In the genomic region with DNA sequence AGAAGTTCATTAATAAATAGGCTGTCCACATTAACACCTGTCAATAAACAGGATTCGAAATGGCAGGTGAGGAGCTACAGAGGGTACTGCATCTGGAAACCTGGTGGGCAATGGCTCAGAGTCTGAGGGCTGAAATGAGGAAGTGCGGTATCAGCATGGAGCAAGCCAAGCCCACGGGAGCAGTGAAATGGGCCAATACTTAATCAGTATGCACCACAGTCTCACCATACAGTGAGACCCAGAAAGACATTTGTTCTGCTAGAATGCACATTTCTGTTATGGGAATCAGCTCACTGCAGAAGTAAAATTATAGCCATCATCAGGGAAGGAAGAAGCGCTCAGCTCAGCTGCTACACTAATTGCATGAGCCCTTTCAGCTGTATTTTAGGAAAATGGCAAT, we compare ENCODE assay signal across 22 cellular contexts. TPM values are rescaled to one million over a fixed set of nuclear protein-coding genes. Genes with fewer than 3 reads are reported as not detected.
A peak's percentile ranks its signal among the peaks of the same experiment; 100 is the strongest.
DNase-seq lines count a peak whose midpoint lies in the region; ATAC-seq, FAIRE-seq and TF ChIP-seq lines count a peak whose summit lies in the region.
"Had no signal": no experiment of that assay in that cellular context is flagged by ENCODE, and none has a peak within 500 bp of the region (broad histone marks: within the 10 kb centered on the region; RNA-seq: fewer than 3 reads in every experiment).

No MANE protein-coding gene starts in this region.

- DNase-seq in NOMO-1 treated with dmso at 0.1 percent for 144 hours (lab: John Stamatoyannopoulos, UW; ENCODE audit: unreplicated experiment) (peak; percentile 4), K562 (ENCODE audit: extremely low read depth in 1 of 4, low spot score in 3 of 4) (peak in 2 of 4 experiments; percentile 9 to 13), uterus (no peak), putamen (ENCODE audit: low spot score) (no peak), medulla oblongata (ENCODE audit: extremely low spot score) (no peak)
- DNase-seq in stimulated activated CD4-positive, alpha-beta T cell treated with anti-CD3 and anti-CD28 coated beads, Interleukin-15, amount 100 ng/mL, for 24 hours = no peak
- DNase-seq: activated CD4-positive, CD25-positive, alpha-beta regulatory T cell treated with anti-CD3 and anti-CD28 coated beads, Interleukin-2, amount 50 U/mL, for 72 hours; activated CD8-positive, alpha-beta memory T cell treated with anti-CD3 and anti-CD28 coated beads, Interleukin-2, amount 10 ng/mL, durations not matched to agents 7 days and 5 days; activated effector memory CD4-positive, alpha-beta T cell treated with Interleukin-2 at 50 U/mL for 16 hours; amniotic stem cell; effector CD4-positive, alpha-beta T cell; HCEC 1CT; head of caudate nucleus; immature natural killer cell; MM.1S; NCI-H82; stimulated activated CD4-positive, alpha-beta T cell treated with anti-CD3 and anti-CD28 coated beads, Interleukin-4, amount 100 ng/mL, for 24 hours; testis had no signal

- no peaks in the 10 kb centered on the region for H4K20me1 ChIP-seq in DOHH2 (ENCODE audit: control insufficient read depth, insufficient read depth, low read depth, low read length)
- H4K20me1 ChIP-seq in K562 (replicated peaks; ENCODE audit: control insufficient read depth, insufficient read depth, low read length) = no peaks in the 10 kb centered on the region

- no peaks in the 10 kb centered on the region for H3K9me1 ChIP-seq in K562 (ENCODE audit: control insufficient read depth, insufficient read depth, low read length)

- H3K27ac ChIP-seq in DOHH2 (ENCODE audit: low read depth, low read length) (peak overlapping the region; percentile 87), K562 (ENCODE audit: extremely low read depth, low read depth, low read length) (no peak overlapping the region), uterus (no peak overlapping the region)
- H3K27ac ChIP-seq: skin epidermis, testis had no signal

- no peak for TF ChIP-seq EP300 in K562 (IDR thresholded peaks at IDR 0.05; ENCODE audit: low read length)

- WGBS in K562 (ENCODE audit: insufficient coverage, low coverage, missing lambda C conversion rate) = 0% methylated on average over 3 of the region's 4 CpGs

- H3K9me2 ChIP-seq in DOHH2 (replicated peaks; ENCODE audit: control insufficient read depth, low read length) = no peaks in the 10 kb centered on the region

- TF ChIP-seq POLR2A in K562 (conservative IDR thresholded peaks at IDR 0.05) = no peak
- TF ChIP-seq POLR2A in uterus (IDR thresholded peaks at IDR 0.05) = no peak

- no TSS peak for BruUV-seq in K562 (replicated peaks; lab: Mats Ljungman, UMichigan)

- H3K36me3 ChIP-seq in DOHH2 (ENCODE audit: control insufficient read depth, low read length) (peaks cover 17% of the 10 kb centered on the region), K562 (ENCODE audit: control insufficient read depth, insufficient read depth, low read length) (no peaks in the 10 kb centered on the region), uterus (no peaks in the 10 kb centered on the region)

- H3K4me2 ChIP-seq in DOHH2 (ENCODE audit: low read length) (peak overlapping the region; percentile 64), K562 (ENCODE audit: insufficient read depth, low read length) (peak overlapping the region; percentile 46)

- peak; percentile 75 for ATAC-seq in HG02610 (IDR thresholded peaks at IDR 0.05; ENCODE audit: unreplicated experiment)
- peak; percentile 56; the same call in 2 of the 3 replicates for ATAC-seq in K562
- ATAC-seq: activated CD8-positive, alpha-beta memory T cell treated with anti-CD3 and anti-CD28 coated beads, Interleukin-2, amount 10 ng/mL, durations not matched to agents 7 days and 5 days had no signal

- H3F3A ChIP-seq in DOHH2 (ENCODE audit: control insufficient read depth, insufficient read depth) = peaks cover 40% of the 10 kb centered on the region

- H3K4me1 ChIP-seq in DOHH2 (ENCODE audit: control insufficient read depth, low read length) = peaks cover 69% of the 10 kb centered on the region
- peaks cover 9 to 17% of the 10 kb centered on the region in 2 experiments; a peak in 4 of 5 replicates for H3K4me1 ChIP-seq in K562 (replicated peaks in 1 of 2; ENCODE audit: control insufficient read depth in 2 of 2, insufficient read depth in 2 of 2, low read length in 2 of 2)
- no peaks in the 10 kb centered on the region for H3K4me1 ChIP-seq in uterus
- H3K4me1 ChIP-seq: testis had no signal

- H3K9me3 ChIP-seq in DOHH2 (ENCODE audit: control insufficient read depth, insufficient read depth, low read length) (no peaks in the 10 kb centered on the region), K562 (replicated peaks; ENCODE audit: control insufficient read depth, insufficient read depth, low read depth, low read length) (no peaks in the 10 kb centered on the region), uterus (no peaks in the 10 kb centered on the region)
- H3K9me3 ChIP-seq: testis had no signal

- no peak overlapping the region for H3K9ac ChIP-seq in K562 (ENCODE audit: insufficient read depth in 1 of 2, low read depth in 2 of 2, low read length in 2 of 2)

- no peak for TF ChIP-seq RAD21 in K562 (CRISPR knock-in tag; conservative IDR thresholded peaks at IDR 0.05 in 1 of 2, IDR thresholded peaks at IDR 0.05 in 1 of 2)

- TF ChIP-seq CTCF in DOHH2 (IDR thresholded peaks at IDR 0.05; ENCODE audit: low read depth, low read length, poor library complexity, severe bottlenecking) = no peak
- TF ChIP-seq CTCF in K562 (IDR thresholded peaks at IDR 0.05 in 2 of 3, conservative IDR thresholded peaks at IDR 0.05 in 1 of 3; ENCODE audit: insufficient read depth in 2 of 3, low read depth in 1 of 3, low read length in 3 of 3) = no peak
- TF ChIP-seq CTCF in uterus (IDR thresholded peaks at IDR 0.05) = no peak

- H3K79me2 ChIP-seq in DOHH2 (ENCODE audit: control insufficient read depth, low read length) (peaks cover 49% of the 10 kb centered on the region), K562 (ENCODE audit: control insufficient read depth, insufficient read depth, low read length) (no peaks in the 10 kb centered on the region)

- in situ Hi-C loops in K562 (cut with MboI) = no loop called here

- FAIRE-seq in K562 (lab: Jason Lieb, UNC) = no peak

- POLR2A ChIA-PET in K562 (lab: Yijun Ruan, JAX) = interaction anchor here (1.0 kb wide), 2 partner anchors 23 to 211 kb away, joined by 3 read pairs; no protein-coding TSS in a partner anchor

- no peaks in the 10 kb centered on the region for H3K27me3 ChIP-seq in DOHH2 (ENCODE audit: control insufficient read depth, low read length)
- H3K27me3 ChIP-seq in K562 (ENCODE audit: control insufficient read depth in 2 of 2, insufficient read depth in 2 of 2, low read length in 2 of 2) = no peaks in the 10 kb centered on the region
- no peaks in the 10 kb centered on the region for H3K27me3 ChIP-seq in uterus
- H3K27me3 ChIP-seq: testis had no signal

- CTCF ChIA-PET in K562 (lab: Yijun Ruan, JAX; ENCODE audit: low intra/inter-chr PET ratio) = no interaction called here

- H2AFZ ChIP-seq in K562 (ENCODE audit: low read depth, low read length) = peak overlapping the region; percentile 22; the same call in 1 of the 2 replicates

- intact Hi-C loops in K562 (cut with micrococcal nuclease) = loop anchor here (2.0 to 10.0 kb wide), 2 partner anchors 66 to 140 kb away; no protein-coding TSS in a partner anchor
- intact Hi-C loops in uterus (cut with DNase I; ENCODE audit: low total_unique reads) = no loop called here

- H3K4me3 ChIP-seq in DOHH2 (ENCODE audit: low read length) = peak overlapping the region; percentile 54
- no peak overlapping the region for H3K4me3 ChIP-seq in K562
- H3K4me3 ChIP-seq in uterus = no peak overlapping the region
- H3K4me3 ChIP-seq: lung, skin epidermis, testis had no signal

TF ChIP-seq in K562, 482 proteins besides CTCF, POLR2A, EP300 and RAD21:
- TF ChIP-seq GATA2 (CRISPR knock-in tag; IDR thresholded peaks at IDR 0.05) = 0 out of 2 replicates have a peak, but pooled peaks have one; percentile 31
- no peak for TF ChIP-seq ZFX (CRISPR knock-in tag; IDR thresholded peaks at IDR 0.05)
- TF ChIP-seq, protein P1, sequence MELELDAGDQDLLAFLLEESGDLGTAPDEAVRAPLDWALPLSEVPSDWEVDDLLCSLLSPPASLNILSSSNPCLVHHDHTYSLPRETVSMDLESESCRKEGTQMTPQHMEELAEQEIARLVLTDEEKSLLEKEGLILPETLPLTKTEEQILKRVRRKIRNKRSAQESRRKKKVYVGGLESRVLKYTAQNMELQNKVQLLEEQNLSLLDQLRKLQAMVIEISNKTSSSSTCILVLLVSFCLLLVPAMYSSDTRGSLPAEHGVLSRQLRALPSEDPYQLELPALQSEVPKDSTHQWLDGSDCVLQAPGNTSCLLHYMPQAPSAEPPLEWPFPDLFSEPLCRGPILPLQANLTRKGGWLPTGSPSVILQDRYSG (tag; conservative IDR thresholded peaks at IDR 0.05; ENCODE audit: low read depth) = no peak
- TF ChIP-seq ARID1B (IDR thresholded peaks at IDR 0.05) = 0 out of 2 replicates have a peak, but pooled peaks have one; percentile 27
- TF ChIP-seq TCF3 (CRISPR knock-in tag; IDR thresholded peaks at IDR 0.05) = peak; percentile 57
- peak; percentile 99 for TF ChIP-seq SPI1 (IDR thresholded peaks at IDR 0.05; ENCODE audit: borderline replicate concordance, low read depth, low read length)
- TF ChIP-seq TEAD4 (IDR thresholded peaks at IDR 0.05; ENCODE audit: low read length) = peak; percentile 67; the same call in 1 of the 2 replicates
- no peak for TF ChIP-seq TEAD4 (CRISPR knock-in tag; IDR thresholded peaks at IDR 0.05; ENCODE audit: borderline replicate concordance)

RNA-seq across cellular contexts. Expression of a gene that starts 44.0 kb away (rescaled TPM):
- total RNA-seq in K562 (2011; cell fraction: chromatin; rRNA removed; ENCODE audit: low replicate concordance) = 3.0 and 3.5 TPM in 2 replicates
- 1.0 and 1.2 TPM in 2 replicates for total RNA-seq in K562 (2011; cell fraction: nucleolus; rRNA removed)
- total RNA-seq in K562 (2011; cell fraction: nucleoplasm; rRNA removed) = 1.6 and 1.8 TPM in 2 replicates
- total RNA-seq in K562 (2014; rRNA removed) (1.5 and 1.6 TPM in 2 replicates), K562 (2014; rRNA removed; fragmentation: Illumina TruSeq; extraction: Trizol) (1.6 TPM in 2 replicates), K562 (2015; rRNA removed; fragmentation: Illumina TruSeq; extraction: Trizol) (1.1 and 1.5 TPM in 2 replicates), K562 (2021) (1.4 TPM in 2 replicates), uterus (10 to 100 TPM in 1 of 4 donors, 1 to 10 TPM in 3; 1.7 to 10.6 (median 8.4) TPM)
- polyA plus RNA-seq in K562 (2011; rRNA removed) (2.4 and 5.1 TPM in 2 replicates), K562 (2014; fragmentation: Illumina TruSeq; extraction: Trizol) (1.7 and 1.9 TPM in 2 replicates), K562 (2014; fragmentation: Nextera tagmentation; extraction: Ambion mirVana) (under 1 TPM; 0.20 to 0.35 TPM), K562 (2014; rRNA removed) (1.2 and 1.3 TPM in 2 replicates)
- polyA plus RNA-seq in K562 (2011; cell fraction: cytosol; rRNA removed) = 1.4 and 4.7 TPM in 2 replicates
- 1.9 and 3.7 TPM in 2 replicates for polyA plus RNA-seq in K562 (2011; cell fraction: nucleus; rRNA removed)
- polyA plus RNA-seq in K562 (2012) = 0.98 and 1.3 TPM in 2 replicates
- polyA minus RNA-seq in K562 (2011; rRNA and poly(A)+ RNA removed) = 4.9 and 17.9 TPM in 2 replicates
- 2.7 and 6.6 TPM in 2 replicates for polyA minus RNA-seq in K562 (2011; cell fraction: cytosol; rRNA and poly(A)+ RNA removed)
- 0.94 and 4.3 TPM in 2 replicates for polyA minus RNA-seq in K562 (2011; cell fraction: nucleus; rRNA and poly(A)+ RNA removed)
